In the genomic region with DNA sequence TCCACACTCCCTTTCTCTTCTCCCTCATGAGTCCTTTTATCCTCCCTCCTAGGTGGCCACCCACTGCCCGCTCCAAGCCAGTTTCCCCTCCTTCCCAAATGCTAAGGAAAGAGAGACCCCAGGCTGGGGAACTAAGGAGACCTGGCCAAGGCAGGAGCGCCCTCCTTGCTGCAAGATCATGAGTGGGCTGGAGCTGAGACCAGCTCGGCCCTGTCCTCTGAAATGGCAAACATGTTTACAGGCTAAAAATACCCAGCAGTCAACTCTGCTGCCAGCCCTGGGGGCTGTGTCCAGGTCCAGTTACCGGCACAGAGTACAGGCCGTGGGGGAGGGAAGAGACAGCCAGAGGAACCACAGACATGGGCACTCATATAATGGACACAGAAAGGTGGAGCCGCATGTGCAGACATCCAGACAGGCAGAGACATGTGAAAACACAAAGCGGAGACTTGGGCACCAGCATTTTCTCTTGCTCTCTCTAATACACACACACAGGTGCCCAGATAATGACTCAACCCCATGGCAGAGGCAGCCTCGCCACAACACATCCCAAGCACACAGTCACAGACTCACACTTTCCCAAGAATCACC, we compare ENCODE assay signal across 9 cellular contexts. TPM values are rescaled to one million over a fixed set of nuclear protein-coding genes. Genes with fewer than 3 reads are reported as not detected.
A peak's percentile ranks its signal among the peaks of the same experiment; 100 is the strongest.
DNase-seq lines count a peak whose midpoint lies in the region; ATAC-seq and TF ChIP-seq lines count a peak whose summit lies in the region.
"Had no signal": no experiment of that assay in that cellular context is flagged by ENCODE, and none has a peak within 500 bp of the region (broad histone marks: within the 10 kb centered on the region; RNA-seq: fewer than 3 reads in every experiment).

No MANE protein-coding gene starts in this region.

- peak overlapping the region; percentile 98 for H3K4me3 Mint-ChIP-seq in T-helper 17 cell

- H3K36me3 ChIP-seq in ovary (no peaks in the 10 kb centered on the region), adrenal gland (replicated peaks in 1 of 2) (no peaks in the 10 kb centered on the region)

- 40 to 46% (median 44%) methylated on average over 8 of the region's 8 CpGs for WGBS in ovary, 3 donors
- WGBS in adrenal gland, 4 donors: 58 to 67% (median 63%) methylated on average over 8 of the region's 8 CpGs

- TF ChIP-seq CTCF in foreskin keratinocyte (conservative IDR thresholded peaks at IDR 0.05) (no peak), ovary (IDR thresholded peaks at IDR 0.05) (no peak), adrenal gland (IDR thresholded peaks at IDR 0.05) (no peak)

- H3K27me3 Mint-ChIP-seq in T-helper 17 cell: no peaks in the 10 kb centered on the region

- peaks cover 7% of the 10 kb centered on the region for H3K36me3 Mint-ChIP-seq in T-helper 17 cell (ENCODE audit: low read depth)

- peaks cover 57% of the 10 kb centered on the region for H3K4me1 Mint-ChIP-seq in T-helper 17 cell

- H3K27ac ChIP-seq in foreskin keratinocyte (peak overlapping the region; percentile 82), ovary (peak overlapping the region; percentile 81 to 94), adrenal gland (peak overlapping the region in 2 of 5 donors; percentile 88 to 96)

- TF ChIP-seq POLR2A in ovary (IDR thresholded peaks at IDR 0.05) (peak; percentile 11), adrenal gland (IDR thresholded peaks at IDR 0.05) (no peak)

- H3K4me1 ChIP-seq in foreskin keratinocyte: peaks cover 16% of the 10 kb centered on the region
- peaks cover 24% of the 10 kb centered on the region for H3K4me1 ChIP-seq in ovary (ENCODE audit: insufficient read depth)
- peaks cover 27 to 54% of the 10 kb centered on the region in 2 donors for H3K4me1 ChIP-seq in adrenal gland (replicated peaks in 1 of 2)

- H3K27ac Mint-ChIP-seq in T-helper 17 cell: peak overlapping the region; percentile 100

- H3K27me3 ChIP-seq in foreskin keratinocyte: no peaks in the 10 kb centered on the region
- H3K27me3 ChIP-seq in ovary: no peaks in the 10 kb centered on the region
- H3K27me3 ChIP-seq in adrenal gland: no peaks in the 10 kb centered on the region

- intact Hi-C loops in ovary (cut with DNase I) (no loop called here), adrenal gland (cut with DNase I) (no loop called here)

- ATAC-seq in T-helper 17 cell (no peak), foreskin keratinocyte (peak; percentile 55), GM18502 (IDR thresholded peaks at IDR 0.05; ENCODE audit: poor library complexity, unreplicated experiment) (no peak), GM18498 (IDR thresholded peaks at IDR 0.05; ENCODE audit: unreplicated experiment) (no peak)

- peak overlapping the region; percentile 99 for H3K4me3 ChIP-seq in ovary
- H3K4me3 ChIP-seq in adrenal gland: peak overlapping the region in 1 of 4 donors; percentile 93

- peak; percentile 55 for DNase-seq in Caki2 (ENCODE audit: low read depth)
- no peak for DNase-seq in T-helper 17 cell
- DNase-seq in foreskin keratinocyte: peak; percentile 91 to 96
- peak in 1 of 5 donors; percentile 47 for DNase-seq in ovary
- no peak for DNase-seq in adrenal gland
- no peak for DNase-seq in HUDEP-2 (lab: John Stamatoyannopoulos, UW; ENCODE audit: unreplicated experiment in 76 of 76)
- DNase-seq: stimulated activated CD4-positive, alpha-beta T cell treated with anti-CD3 and anti-CD28 coated beads, Interleukin-2, amount 100 ng/mL, for 24 hours had no signal

- in situ Hi-C loops in Caki2 (cut with HindIII; ENCODE audit: low pct_unique_long_range_greater_than_20kb, low sequenced_read_pairs): no loop called here

- no peaks in the 10 kb centered on the region for H3K9me3 ChIP-seq in T-helper 17 cell (ENCODE audit: control insufficient read depth, low read length, poor library complexity, severe bottlenecking)
- H3K9me3 ChIP-seq in ovary: no peaks in the 10 kb centered on the region
- no peaks in the 10 kb centered on the region for H3K9me3 ChIP-seq in adrenal gland (replicated peaks in 1 of 3)

- TF ChIP-seq EP300 in ovary (IDR thresholded peaks at IDR 0.05): no peak

RNA-seq across cellular contexts. Expression of gene AHNAK, which starts 1.2 kb away (rescaled TPM):
- 141 and 188 TPM in 2 replicates for total RNA-seq in Caki2 (2014; rRNA removed; shearing (Covaris generic); ENCODE audit: low replicate concordance)
- total RNA-seq in T-helper 17 cell: 100 to 1,000 TPM; 692 to 863 TPM
- 393 and 461 TPM in 2 replicates for total RNA-seq in foreskin keratinocyte
- polyA plus RNA-seq in foreskin keratinocyte: 57.2 and 57.9 TPM in 2 replicates
- total RNA-seq in ovary: 100 to 1,000 TPM; 353 to 699 (median 607) TPM
- polyA plus RNA-seq in ovary: 100 to 1,000 TPM; 114 to 376 TPM
- total RNA-seq in adrenal gland: 100 to 1,000 TPM; 121 to 307 (median 204) TPM
- polyA plus RNA-seq in adrenal gland: 10 to 100 TPM; 32.0 to 35.4 (median 32.7) TPM

RNA-seq across cellular contexts. Expression of gene EEF1G, which starts 25.9 kb away (rescaled TPM):
- total RNA-seq in Caki2 (2014; rRNA removed; shearing (Covaris generic); ENCODE audit: low replicate concordance): 2,603 and 2,794 TPM in 2 replicates
- 1,000 to 10,000 TPM; 1,954 to 1,984 TPM for total RNA-seq in T-helper 17 cell
- total RNA-seq in foreskin keratinocyte: 1,508 and 1,552 TPM in 2 replicates
- 1,795 and 1,871 TPM in 2 replicates for polyA plus RNA-seq in foreskin keratinocyte
- 1,000 to 10,000 TPM; 2,147 to 3,018 (median 2,446) TPM for total RNA-seq in ovary
- 1,000 to 10,000 TPM; 2,476 to 3,023 TPM for polyA plus RNA-seq in ovary
- 1,000 to 10,000 TPM in 6 of 8 donors, 100 to 1,000 TPM in 2; 943 to 1,585 (median 1,183) TPM for total RNA-seq in adrenal gland
- polyA plus RNA-seq in adrenal gland: 1,000 to 10,000 TPM in 1 of 3 donors, 100 to 1,000 TPM in 2; 646 to 1,257 (median 934) TPM

RNA-seq across cellular contexts. Expression of gene TUT1, which starts 43.5 kb away (rescaled TPM):
- 11.7 and 14.2 TPM in 2 replicates for total RNA-seq in Caki2 (2014; rRNA removed; shearing (Covaris generic); ENCODE audit: low replicate concordance)
- 10 to 100 TPM; 20.9 to 23.2 TPM for total RNA-seq in T-helper 17 cell
- total RNA-seq in foreskin keratinocyte: 12.1 and 13.1 TPM in 2 replicates
- polyA plus RNA-seq in foreskin keratinocyte: 12.7 and 13.6 TPM in 2 replicates
- 10 to 100 TPM in 5 of 7 donors, 1 to 10 TPM in 2; 6.9 to 27.3 (median 21.1) TPM for total RNA-seq in ovary
- polyA plus RNA-seq in ovary: 10 to 100 TPM in 1 of 2 donors, 1 to 10 TPM in 1; 5.9 to 18.3 TPM
- 10 to 100 TPM in 7 of 8 donors, 1 to 10 TPM in 1; 7.0 to 32.4 (median 15.5) TPM for total RNA-seq in adrenal gland
- 10 to 100 TPM in 2 of 3 donors, 1 to 10 TPM in 1; 9.4 to 67.6 (median 34.0) TPM for polyA plus RNA-seq in adrenal gland

RNA-seq across cellular contexts. Expression of gene MTA2, which starts 53.9 kb away (rescaled TPM):
- total RNA-seq in Caki2 (2014; rRNA removed; shearing (Covaris generic); ENCODE audit: low replicate concordance): 87.5 and 107 TPM in 2 replicates
- total RNA-seq in T-helper 17 cell: 100 to 1,000 TPM; 140 to 175 TPM
- total RNA-seq in foreskin keratinocyte: 172 and 183 TPM in 2 replicates
- 93.6 and 107 TPM in 2 replicates for polyA plus RNA-seq in foreskin keratinocyte
- total RNA-seq in ovary: 100 to 1,000 TPM in 3 of 7 donors, 10 to 100 TPM in 4; 41.5 to 130 (median 89.8) TPM
- polyA plus RNA-seq in ovary: 10 to 100 TPM; 54.2 to 90.4 TPM
- 10 to 100 TPM; 66.9 to 97.3 (median 74.3) TPM for total RNA-seq in adrenal gland
- 10 to 100 TPM; 66.5 to 82.4 (median 73.5) TPM for polyA plus RNA-seq in adrenal gland

Comparison
In these comparisons a context has a peak if more than half of its experiments do, and no peak if none do; other contexts are left out.
1. DNase-seq: peak in Caki2 (single experiment) and foreskin keratinocyte (2 of 2); none in T-helper 17 cell (0 of 3), adrenal gland (0 of 7) and HUDEP-2 (0 of 76).